8 cellular contexts compared by ENCODE assay signal in genomic region chr15:72230197-72231065, GRCh38.
DNase-seq lines count a peak whose midpoint lies in the region; ATAC-seq and TF ChIP-seq lines count a peak whose summit lies in the region.

No MANE protein-coding gene starts in this region.

- H3K4me1 ChIP-seq in rectal smooth muscle tissue (ENCODE audit: control insufficient read depth, insufficient read depth, low read length), result peaks cover 20% of the 10 kb centered on the region

- DNase-seq in NCI-H1417 treated with DMSO at 0.1 percent for 48 hours (lab: John Stamatoyannopoulos, UW) (peak; percentile 51), T-helper 9 cell (peak; percentile 49), astrocyte of the spinal cord (ENCODE audit: low read depth, low spot score) (peak; percentile 94), hippocampal formation (lab: John Stamatoyannopoulos, UW) (peak; percentile 79 to 84)

- H3K36me3 ChIP-seq in rectal smooth muscle tissue (ENCODE audit: control insufficient read depth, insufficient read depth, low read length), result no peaks in the 10 kb centered on the region

- H3K4me3 ChIP-seq in GM12875 (ENCODE audit: low read depth, low read length) (peak overlapping the region; percentile 99), astrocyte of the spinal cord (ENCODE audit: low read depth, low read length) (peak overlapping the region; percentile 93), rectal smooth muscle tissue (ENCODE audit: low read length) (peak overlapping the region; percentile 81)

- H3K27ac ChIP-seq in rectal smooth muscle tissue (ENCODE audit: low read depth, low read length), result peak overlapping the region; percentile 91

- no peak for ATAC-seq in GM18867 (IDR thresholded peaks at IDR 0.05; ENCODE audit: unreplicated experiment)
- no peak for ATAC-seq in HG03439 (IDR thresholded peaks at IDR 0.05; ENCODE audit: unreplicated experiment)

- H3K9ac ChIP-seq in rectal smooth muscle tissue (ENCODE audit: low read length), result peak overlapping the region; percentile 96

- in situ Hi-C loops in astrocyte of the spinal cord (cut with HindIII; ENCODE audit: low sequenced_read_pairs), result no loop called here

- TF ChIP-seq CTCF in GM12875 (IDR thresholded peaks at IDR 0.05; ENCODE audit: borderline replicate concordance, insufficient read depth, low read depth, low read length), result no peak
- no peak for TF ChIP-seq CTCF in astrocyte of the spinal cord (IDR thresholded peaks at IDR 0.05; ENCODE audit: low read depth, low read length)

- H3K27me3 ChIP-seq in rectal smooth muscle tissue (ENCODE audit: control insufficient read depth, insufficient read depth, low read length), result no peaks in the 10 kb centered on the region
